ENCODE assay signal across 8 cellular contexts in the genomic region with DNA sequence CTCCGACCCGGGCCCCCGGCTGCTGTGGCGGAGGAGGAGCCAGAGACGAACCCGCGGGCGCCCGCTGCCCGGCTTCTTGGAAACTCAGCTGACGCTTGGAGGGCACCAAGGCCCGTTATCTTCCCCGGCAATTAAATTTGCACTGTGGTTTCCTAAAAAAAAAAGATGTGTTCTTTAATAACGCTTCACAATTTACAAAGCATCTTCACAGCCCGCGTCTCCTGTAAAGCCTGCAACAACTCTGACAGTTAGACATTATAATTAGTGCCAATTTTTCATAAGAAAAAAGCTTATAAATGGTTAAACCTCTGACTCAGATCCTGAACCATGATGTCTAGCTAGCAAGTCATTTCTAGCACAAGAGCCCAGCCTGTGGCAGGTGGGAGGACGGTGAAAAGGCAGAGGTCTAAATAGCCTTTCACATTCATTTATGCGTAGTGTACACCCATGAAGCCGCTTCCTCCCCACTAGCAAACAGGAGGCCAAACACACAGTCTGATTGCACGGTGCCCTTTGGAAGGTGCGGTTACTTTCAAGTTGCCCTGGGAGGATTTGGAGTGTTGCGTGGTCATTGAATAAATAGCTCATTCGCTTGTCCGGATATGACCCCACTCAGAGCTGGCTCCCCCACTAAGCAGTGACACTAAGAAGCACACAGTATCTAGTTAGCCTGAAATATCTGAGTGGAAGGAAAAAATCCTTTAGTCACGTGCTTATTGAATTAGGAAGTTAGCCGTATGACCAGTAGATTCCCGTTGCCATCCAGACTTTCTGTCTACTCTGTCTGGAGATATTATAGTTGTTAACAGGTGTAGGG. TPM values are rescaled to one million over a fixed set of nuclear protein-coding genes. Genes with fewer than 3 reads are reported as not detected.
DNase-seq lines count a peak whose midpoint lies in the region; ATAC-seq and TF ChIP-seq lines count a peak whose summit lies in the region.

No MANE protein-coding gene starts in this region.

- peak overlapping the region; percentile 80 for H3K9ac ChIP-seq in PC-3 (ENCODE audit: low read length)

- peak overlapping the region; percentile 97 for H3K4me2 ChIP-seq in PC-3 (ENCODE audit: low read length)

- no peaks in the 10 kb centered on the region for H3K36me3 Mint-ChIP-seq in activated T-helper 1 cell treated with anti-CD3 and anti-CD28 coated beads, Interleukin-12 subunit alpha, Interleukin-12 subunit beta, Interleukin-2, Interleukin-4 antibody, amounts not matched to agents 30 ng/mL and 10 ng/mL and 1 ng/mL, durations not matched to agents 14 hours and 24 hours and 36 hours (ENCODE audit: low read depth)
- no peaks in the 10 kb centered on the region for H3K36me3 Mint-ChIP-seq in type B pancreatic cell

- H3K79me2 ChIP-seq in PC-3 (ENCODE audit: low read length): no peaks in the 10 kb centered on the region

- peak; percentile 50 for DNase-seq in Ammon's horn (ENCODE audit: low spot score)
- DNase-seq in PC-3: peak; percentile 48
- peak; percentile 48 for DNase-seq in activated T-helper 1 cell treated with anti-CD3 and anti-CD28 coated beads, Interleukin-12 subunit alpha, Interleukin-12 subunit beta, Interleukin-2, Interleukin-4 antibody, amounts not matched to agents 30 ng/mL and 10 ng/mL and 1 ng/mL, durations not matched to agents 14 hours and 24 hours and 36 hours (ENCODE audit: low spot score)
- DNase-seq in foreskin fibroblast: peak; percentile 36 to 74
- DNase-seq in type B pancreatic cell (ENCODE audit: extremely low spot score, unreplicated experiment): no peak

- H3K9me3 ChIP-seq in PC-3 (ENCODE audit: low read length) (no peaks in the 10 kb centered on the region), neutrophil (no peaks in the 10 kb centered on the region)

- POLR2A ChIA-PET in PC-3 (lab: Charles Lee; ENCODE audit: unreplicated experiment): interaction anchor here (0.8 kb wide), 1 partner anchor 338 kb away, joined by 5 read pairs; no protein-coding TSS in a partner anchor

- no peaks in the 10 kb centered on the region for H3F3A ChIP-seq in PC-3 (ENCODE audit: low read length, unreplicated experiment)

- peak overlapping the region; percentile 82 for H3K4me3 ChIP-seq in PC-3 (ENCODE audit: low read length)
- H3K4me3 ChIP-seq in foreskin fibroblast (ENCODE audit: low read depth in 1 of 2, low read length in 2 of 2): peak overlapping the region; percentile 70 to 82
- H3K4me3 ChIP-seq in neutrophil (ENCODE audit: low read depth in 1 of 2, low read length in 1 of 2): peak overlapping the region; percentile 73 to 85

- peaks cover 13% of the 10 kb centered on the region for H3K27me3 Mint-ChIP-seq in activated T-helper 1 cell treated with anti-CD3 and anti-CD28 coated beads, Interleukin-12 subunit alpha, Interleukin-12 subunit beta, Interleukin-2, Interleukin-4 antibody, amounts not matched to agents 30 ng/mL and 10 ng/mL and 1 ng/mL, durations not matched to agents 14 hours and 24 hours and 36 hours (ENCODE audit: insufficient read depth)
- peaks cover 6% of the 10 kb centered on the region for H3K27me3 Mint-ChIP-seq in type B pancreatic cell

- H3K27ac Mint-ChIP-seq in activated T-helper 1 cell treated with anti-CD3 and anti-CD28 coated beads, Interleukin-12 subunit alpha, Interleukin-12 subunit beta, Interleukin-2, Interleukin-4 antibody, amounts not matched to agents 30 ng/mL and 10 ng/mL and 1 ng/mL, durations not matched to agents 14 hours and 24 hours and 36 hours: peak overlapping the region; percentile 98
- peak overlapping the region; percentile 90 for H3K27ac Mint-ChIP-seq in type B pancreatic cell

- intact Hi-C loops in PC-3 (cut with micrococcal nuclease): no loop called here
- intact Hi-C loops in activated T-helper 1 cell treated with anti-CD3 and anti-CD28 coated beads, Interleukin-12 subunit alpha, Interleukin-12 subunit beta, Interleukin-2, Interleukin-4 antibody, amounts not matched to agents 30 ng/mL and 10 ng/mL and 1 ng/mL, durations not matched to agents 14 hours and 24 hours and 36 hours (cut with micrococcal nuclease): loop anchor here (1.0 to 10.0 kb wide), 12 partner anchors 32 to 1669 kb away; partner anchors contain the start of genes AP3B1, DHFR, JMY and MSH3

- H3K27me3 ChIP-seq in PC-3 (ENCODE audit: low read length): no peaks in the 10 kb centered on the region
- no peaks in the 10 kb centered on the region for H3K27me3 ChIP-seq in neutrophil

- no peaks in the 10 kb centered on the region for H3K9me3 Mint-ChIP-seq in activated T-helper 1 cell treated with anti-CD3 and anti-CD28 coated beads, Interleukin-12 subunit alpha, Interleukin-12 subunit beta, Interleukin-2, Interleukin-4 antibody, amounts not matched to agents 30 ng/mL and 10 ng/mL and 1 ng/mL, durations not matched to agents 14 hours and 24 hours and 36 hours
- H3K9me3 Mint-ChIP-seq in type B pancreatic cell: no peaks in the 10 kb centered on the region

- no peaks in the 10 kb centered on the region for H3K9me2 ChIP-seq in PC-3 (replicated peaks; ENCODE audit: low read length)

- peak; percentile 48 for ATAC-seq in GM19035 (IDR thresholded peaks at IDR 0.05; ENCODE audit: unreplicated experiment)
- ATAC-seq in HG03196 (IDR thresholded peaks at IDR 0.05; ENCODE audit: unreplicated experiment): peak; percentile 48
- ATAC-seq in PC-3: peak; percentile 33

- TF ChIP-seq CTCF in PC-3 (conservative IDR thresholded peaks at IDR 0.05; ENCODE audit: low read depth, low read length) (no peak), foreskin fibroblast (IDR thresholded peaks at IDR 0.05; ENCODE audit: low read depth, low read length) (no peak), neutrophil (IDR thresholded peaks at IDR 0.05) (no peak), type B pancreatic cell (conservative IDR thresholded peaks at IDR 0.05) (no peak)

- H4K20me1 ChIP-seq in PC-3 (ENCODE audit: low read length): no peaks in the 10 kb centered on the region

- H3K4me3 Mint-ChIP-seq in activated T-helper 1 cell treated with anti-CD3 and anti-CD28 coated beads, Interleukin-12 subunit alpha, Interleukin-12 subunit beta, Interleukin-2, Interleukin-4 antibody, amounts not matched to agents 30 ng/mL and 10 ng/mL and 1 ng/mL, durations not matched to agents 14 hours and 24 hours and 36 hours: peak overlapping the region; percentile 95
- H3K4me3 Mint-ChIP-seq in type B pancreatic cell: peak overlapping the region; percentile 91

- H3K27ac ChIP-seq in PC-3 (ENCODE audit: low read length): peak overlapping the region; percentile 61
- H3K27ac ChIP-seq in neutrophil: peak overlapping the region; percentile 92

- TSS peak; percentile 95 for BruUV-seq in PC-3 (replicated peaks; lab: Mats Ljungman, UMichigan)

- CTCF ChIA-PET in PC-3 (lab: Charles Lee): interaction anchor here (0.7 to 1.2 kb wide), 3 partner anchors 39 to 1426 kb away, joined by 3 read pairs; no protein-coding TSS in a partner anchor

- H3K4me1 Mint-ChIP-seq in activated T-helper 1 cell treated with anti-CD3 and anti-CD28 coated beads, Interleukin-12 subunit alpha, Interleukin-12 subunit beta, Interleukin-2, Interleukin-4 antibody, amounts not matched to agents 30 ng/mL and 10 ng/mL and 1 ng/mL, durations not matched to agents 14 hours and 24 hours and 36 hours (ENCODE audit: low read depth): peaks cover 33% of the 10 kb centered on the region
- H3K4me1 Mint-ChIP-seq in type B pancreatic cell (ENCODE audit: unreplicated experiment): peaks cover 27% of the 10 kb centered on the region

- H3K36me3 ChIP-seq in PC-3 (ENCODE audit: low read depth, low read length) (no peaks in the 10 kb centered on the region), neutrophil (no peaks in the 10 kb centered on the region)

- H2AFZ ChIP-seq in PC-3 (ENCODE audit: low read length): peak overlapping the region; percentile 60

- H3K4me1 ChIP-seq in PC-3 (ENCODE audit: insufficient read depth, low read length) (peaks cover 28% of the 10 kb centered on the region), neutrophil (ENCODE audit: control insufficient read depth in 1 of 2, insufficient read depth in 1 of 2, low read depth in 1 of 2, low read length in 1 of 2) (peaks cover 21 to 26% of the 10 kb centered on the region in 2 experiments)

RNA-seq across cellular contexts. Expression of gene ARSB, which starts 0.5 kb away (rescaled TPM):
- total RNA-seq in PC-3 (2014; rRNA removed) (7.1 and 8.1 TPM in 2 replicates), type B pancreatic cell (ENCODE audit: low replicate concordance) (8.8 and 18.5 TPM in 2 replicates)
- total RNA-seq in activated T-helper 1 cell treated with anti-CD3 and anti-CD28 coated beads, Interleukin-12 subunit alpha, Interleukin-12 subunit beta, Interleukin-2, Interleukin-4 antibody, amounts not matched to agents 30 ng/mL and 10 ng/mL and 1 ng/mL, durations not matched to agents 14 hours and 24 hours and 36 hours: 11.3 and 13.8 TPM in 2 replicates
